8 cellular contexts compared by ENCODE assay signal in genomic region chr1:147700042-147700711, GRCh38. TPM values are rescaled to one million over a fixed set of nuclear protein-coding genes. Genes with fewer than 3 reads are reported as not detected.
A peak's percentile ranks its signal among the peaks of the same experiment; 100 is the strongest.
DNase-seq lines count a peak whose midpoint lies in the region; ATAC-seq and TF ChIP-seq lines count a peak whose summit lies in the region.

No MANE protein-coding gene starts in this region.

- ATAC-seq in HG02571 (IDR thresholded peaks at IDR 0.05; ENCODE audit: unreplicated experiment): no peak
- no peak for ATAC-seq in GM21360 (IDR thresholded peaks at IDR 0.05; ENCODE audit: unreplicated experiment)

- H3K27me3 ChIP-seq in right atrium auricular region: no peaks in the 10 kb centered on the region

- no peak overlapping the region for H3K4me3 ChIP-seq in right atrium auricular region
- no peak overlapping the region for H3K4me3 ChIP-seq in retinal pigment epithelial cell (ENCODE audit: low read length)

- H3K36me3 ChIP-seq in right atrium auricular region: no peaks in the 10 kb centered on the region

- no peak overlapping the region for H3K27ac ChIP-seq in right atrium auricular region

- no peaks in the 10 kb centered on the region for H3K4me1 ChIP-seq in right atrium auricular region

- TF ChIP-seq CTCF in GM10266 (IDR thresholded peaks at IDR 0.05; ENCODE audit: control insufficient read depth, insufficient read depth, low read depth, missing control alignments): peak; percentile 79
- peak; percentile 76 to 86 for TF ChIP-seq CTCF in right atrium auricular region (IDR thresholded peaks at IDR 0.05)
- peak; percentile 98 for TF ChIP-seq CTCF in retinal pigment epithelial cell (conservative IDR thresholded peaks at IDR 0.05; ENCODE audit: low read depth, low read length)

- peak; percentile 61 for DNase-seq in GM10266 (ENCODE audit: extremely low spot score)
- peak; percentile 81 for DNase-seq in NAMALWA (ENCODE audit: low spot score)
- DNase-seq in T-helper 1 cell: peak in 4 of 5 donors; percentile 22 to 44 (median 40)
- peak; percentile 69 for DNase-seq in amniotic epithelial cell (ENCODE audit: low read depth)
- DNase-seq in right atrium auricular region (ENCODE audit: low spot score): peak; percentile 62
- DNase-seq in retinal pigment epithelial cell (ENCODE audit: low read depth): peak; percentile 37

- H3K9me3 ChIP-seq in right atrium auricular region: no peaks in the 10 kb centered on the region

RNA-seq across cellular contexts. Expression of gene ACP6, which starts 29.9 kb away (rescaled TPM):
- 10 to 100 TPM in 1 of 2 donors, 1 to 10 TPM in 1; 6.1 to 10.6 TPM for total RNA-seq in right atrium auricular region
